In genomic region chr18:51813740-51814139, GRCh38 we compare ENCODE assay signal across 10 cellular contexts.
"Had no signal": no experiment of that assay in that cellular context is flagged by ENCODE, and none has a peak within 500 bp of the region (broad histone marks: within the 10 kb centered on the region; RNA-seq: fewer than 3 reads in every experiment).

No MANE protein-coding gene starts in this region.

- H3K9me3 ChIP-seq: HAP-1 had no signal

- ATAC-seq: HCT116, K562 had no signal

- H3K27ac ChIP-seq: GM23248 had no signal

- H3K4me3 ChIP-seq: GM23248, HAP-1, K562 had no signal

- H3K36me3 ChIP-seq: HAP-1 had no signal

- DNase-seq: GM23248, GOT3, H7, HFFc6, IMR-90, KG1 had no signal

- H3K4me1 ChIP-seq: HAP-1 had no signal

- H3K9ac ChIP-seq: GM23248 had no signal

- H3K4me3 Mint-ChIP-seq: HFFc6 had no signal

- FAIRE-seq: HTR-8/SVneo, K562 had no signal

- H3K27ac Mint-ChIP-seq: HFFc6 had no signal

- H2AFZ ChIP-seq: GM23248 had no signal
